In the genomic region with DNA sequence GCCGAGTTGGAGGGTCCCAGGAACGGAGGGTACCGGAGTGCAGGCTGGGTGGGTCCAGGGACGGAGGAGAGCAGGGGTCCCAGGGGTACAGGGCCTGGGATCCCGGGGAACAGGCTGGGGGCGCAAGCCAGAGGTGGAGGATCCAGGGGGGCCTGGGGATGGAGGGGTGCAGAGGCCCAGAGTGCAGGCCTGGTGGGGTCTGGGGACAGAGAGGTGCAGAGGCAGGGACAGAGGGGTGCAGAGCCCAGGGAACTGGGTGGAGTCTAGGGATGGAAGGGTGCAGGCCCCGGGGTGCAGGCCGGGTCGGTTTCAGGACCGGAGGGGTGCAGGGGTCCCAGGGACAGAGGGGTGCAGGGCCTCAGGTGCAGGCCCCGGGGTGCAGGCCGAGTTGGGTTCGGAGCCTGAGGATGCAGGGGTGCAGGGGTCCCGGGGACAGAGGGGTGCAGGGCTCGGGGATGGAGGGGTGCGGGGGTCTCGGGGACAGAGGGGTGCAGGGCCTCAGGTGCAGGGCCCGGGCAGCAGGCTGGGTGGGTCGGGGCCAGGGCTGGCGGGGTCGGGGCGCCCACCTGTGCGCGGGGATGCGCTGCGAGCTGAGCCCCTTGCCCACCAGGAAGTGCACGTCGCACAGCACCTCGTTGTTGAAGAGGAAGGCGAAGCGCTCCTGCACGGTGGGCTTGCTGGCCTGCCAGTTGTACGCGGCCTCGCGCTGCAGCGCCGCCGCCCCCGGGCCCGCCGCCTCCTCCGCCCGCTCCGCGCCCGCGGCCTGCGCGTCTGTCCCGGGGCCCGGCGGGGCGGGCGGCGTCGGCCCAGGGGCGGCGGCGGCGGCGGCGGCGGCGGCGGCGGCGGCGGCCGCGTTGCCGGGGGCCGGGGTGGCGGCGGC, we compare ENCODE assay signal across 8 cellular contexts. TPM values are rescaled to one million over a fixed set of nuclear protein-coding genes. Genes with fewer than 3 reads are reported as not detected.
DNase-seq lines count a peak whose midpoint lies in the region; ATAC-seq and TF ChIP-seq lines count a peak whose summit lies in the region.

No MANE protein-coding gene starts in this region.

- peak overlapping the region; percentile 62 to 65 for H3K9ac ChIP-seq in mucosa of rectum (ENCODE audit: low read depth in 1 of 2, low read length in 2 of 2)

- H3K4me3 ChIP-seq in SJSA1 (peak overlapping the region; percentile 51), mucosa of rectum (ENCODE audit: low read length in 2 of 2) (peak overlapping the region; percentile 72)

- no peaks in the 10 kb centered on the region for H3K9me3 ChIP-seq in SJSA1 (replicated peaks)
- H3K9me3 ChIP-seq in mucosa of rectum (ENCODE audit: control insufficient read depth in 2 of 2, low read length in 2 of 2), result no peaks in the 10 kb centered on the region

- POLR2A ChIA-PET in HEK293T (lab: Yijun Ruan, JAX), result no interaction called here

- H3K36me3 ChIP-seq in SJSA1, result no peaks in the 10 kb centered on the region
- no peaks in the 10 kb centered on the region for H3K36me3 ChIP-seq in mucosa of rectum (ENCODE audit: control insufficient read depth in 2 of 2, insufficient read depth in 2 of 2, low read length in 2 of 2)

- CTCF ChIA-PET in HEK293T (lab: Yijun Ruan, JAX), result no interaction called here

- ATAC-seq in HG03520 (IDR thresholded peaks at IDR 0.05; ENCODE audit: unreplicated experiment), result no peak

- H3K27me3 ChIP-seq in SJSA1 (replicated peaks) (no peaks in the 10 kb centered on the region), mucosa of rectum (ENCODE audit: control insufficient read depth in 2 of 2, insufficient read depth in 2 of 2, low read length in 2 of 2) (no peaks in the 10 kb centered on the region)

- H3K27ac ChIP-seq in SJSA1 (no peak overlapping the region), mucosa of rectum (ENCODE audit: low read depth in 2 of 2, low read length in 2 of 2) (peak overlapping the region in 1 of 2 donors; percentile 48)

- H3K4me1 ChIP-seq in SJSA1 (replicated peaks) (0 out of 2 replicates have a peak, but pooled peaks cover 3% of the 10 kb centered on the region), mucosa of rectum (ENCODE audit: control insufficient read depth in 2 of 2, insufficient read depth in 2 of 2, low read length in 2 of 2) (peaks cover 6 to 10% of the 10 kb centered on the region in 2 donors)

- DNase-seq in NCI-H2171 (lab: John Stamatoyannopoulos, UW) (peak; percentile 31), NCI-H2171 treated with DMSO at 0.1 percent for 48 hours (lab: John Stamatoyannopoulos, UW) (no peak), SJSA1 (ENCODE audit: low read depth in 1 of 2, low spot score in 2 of 2) (no peak), ecto neural progenitor cell (ENCODE audit: low spot score) (peak; percentile 64), HEK293T (ENCODE audit: extremely low spot score) (no peak), NCI-H1105 treated with DMSO at 0.1 percent for 48 hours (lab: John Stamatoyannopoulos, UW) (no peak)

TF ChIP-seq in HEK293T, 16 proteins besides CTCF, POLR2A, EP300 and RAD21:
- TF ChIP-seq FOXK2 (IDR thresholded peaks at IDR 0.05), result no peak
- TF ChIP-seq LEF1 (IDR thresholded peaks at IDR 0.05; ENCODE audit: borderline replicate concordance), result no peak
- TF ChIP-seq, protein P1, sequence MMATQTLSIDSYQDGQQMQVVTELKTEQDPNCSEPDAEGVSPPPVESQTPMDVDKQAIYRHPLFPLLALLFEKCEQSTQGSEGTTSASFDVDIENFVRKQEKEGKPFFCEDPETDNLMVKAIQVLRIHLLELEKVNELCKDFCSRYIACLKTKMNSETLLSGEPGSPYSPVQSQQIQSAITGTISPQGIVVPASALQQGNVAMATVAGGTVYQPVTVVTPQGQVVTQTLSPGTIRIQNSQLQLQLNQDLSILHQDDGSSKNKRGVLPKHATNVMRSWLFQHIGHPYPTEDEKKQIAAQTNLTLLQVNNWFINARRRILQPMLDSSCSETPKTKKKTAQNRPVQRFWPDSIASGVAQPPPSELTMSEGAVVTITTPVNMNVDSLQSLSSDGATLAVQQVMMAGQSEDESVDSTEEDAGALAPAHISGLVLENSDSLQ (IDR thresholded peaks at IDR 0.05), result no peak
- no peak for TF ChIP-seq NFRKB (IDR thresholded peaks at IDR 0.05)
- no peak for TF ChIP-seq TARDBP (IDR thresholded peaks at IDR 0.05)
- no peak for TF ChIP-seq BHLHE40 (IDR thresholded peaks at IDR 0.05; ENCODE audit: borderline replicate concordance)
- no peak for TF ChIP-seq FOXA1 (IDR thresholded peaks at IDR 0.05)
- no peak for TF ChIP-seq SP1 (IDR thresholded peaks at IDR 0.05)
- TF ChIP-seq CTBP1 (IDR thresholded peaks at IDR 0.05; ENCODE audit: borderline replicate concordance), result no peak
- no peak for TF ChIP-seq FOXM1 (IDR thresholded peaks at IDR 0.05; ENCODE audit: borderline replicate concordance)
- no peak for TF ChIP-seq SUZ12 (IDR thresholded peaks at IDR 0.05)
- TF ChIP-seq ARNT (IDR thresholded peaks at IDR 0.05), result no peak
- no peak for TF ChIP-seq L3MBTL2 (conservative IDR thresholded peaks at IDR 0.05)
- TF ChIP-seq ZNF384 (IDR thresholded peaks at IDR 0.05), result no peak
- TF ChIP-seq ELF4 (IDR thresholded peaks at IDR 0.05), result no peak
- no peak for TF ChIP-seq HDGF (IDR thresholded peaks at IDR 0.05; ENCODE audit: borderline replicate concordance)

RNA-seq across cellular contexts. Expression of gene BTBD2, which starts 0.5 kb away (rescaled TPM):
- 25.7 and 32.6 TPM in 2 replicates for total RNA-seq in SJSA1 (2014; rRNA removed; shearing (Covaris generic))

RNA-seq across cellular contexts. Expression of gene MKNK2, which starts 36.1 kb away (rescaled TPM):
- total RNA-seq in SJSA1 (2014; rRNA removed; shearing (Covaris generic)), result 18.7 and 31.6 TPM in 2 replicates

Comparison
In these comparisons a context has a peak if more than half of its experiments do, and no peak if none do; other contexts are left out.
1. DNase-seq: peak in NCI-H2171 (single experiment) and ecto neural progenitor cell (single experiment); none in NCI-H2171 treated with DMSO at 0.1 percent for 48 hours (single experiment), SJSA1 (0 of 2), HEK293T (single experiment) and NCI-H1105 treated with DMSO at 0.1 percent for 48 hours (single experiment).